Comparison of ENCODE assay signal across 9 cellular contexts in the genomic region with DNA sequence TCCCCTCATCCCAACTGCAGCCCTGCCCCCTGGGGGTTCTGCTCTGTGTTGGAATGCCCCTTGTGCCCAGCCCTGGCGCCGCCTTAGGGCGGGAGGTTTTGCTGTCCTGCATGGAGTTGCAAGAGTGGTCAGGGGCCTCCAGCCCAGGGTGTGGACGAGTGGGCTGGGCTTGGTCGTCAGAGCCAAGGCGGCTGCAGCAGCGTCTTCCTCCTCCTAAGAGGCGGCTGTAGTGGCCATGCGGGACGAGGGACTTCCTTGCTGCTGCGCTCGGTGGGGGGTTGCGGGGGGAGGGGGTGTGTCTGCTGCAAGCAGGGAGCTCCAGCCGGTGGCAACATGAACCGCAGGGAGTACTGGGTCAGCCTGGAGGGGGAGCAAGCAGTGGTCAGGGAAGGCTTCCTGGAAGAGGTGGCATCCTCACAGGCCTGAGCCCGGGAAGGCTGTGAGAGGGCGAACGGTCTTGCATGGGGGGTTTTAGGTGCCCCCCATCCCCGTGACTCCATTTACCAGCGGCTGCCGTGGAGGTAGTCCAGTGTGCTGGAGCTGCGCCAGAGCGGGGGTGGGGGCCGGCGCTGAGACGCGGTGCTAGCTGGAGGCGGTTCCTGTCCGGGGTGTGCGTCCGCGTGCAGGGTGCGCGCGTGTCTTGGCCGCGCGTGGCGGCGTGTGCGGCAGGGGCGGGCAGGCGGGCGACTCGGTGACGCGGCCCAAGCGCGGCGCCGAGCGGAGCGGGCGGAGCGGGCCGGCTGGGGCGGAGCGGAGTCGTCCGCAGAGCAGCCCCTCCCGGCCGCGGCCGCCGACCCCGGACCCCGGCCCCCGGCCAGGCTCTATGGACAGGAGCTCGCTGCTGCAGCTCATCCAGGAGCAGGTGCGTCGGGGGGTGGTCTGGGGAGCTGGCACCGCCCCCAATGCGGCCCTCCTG. TPM values are rescaled to one million over a fixed set of nuclear protein-coding genes. Genes with fewer than 3 reads are reported as not detected.
A peak's percentile ranks its signal among the peaks of the same experiment; 100 is the strongest.
DNase-seq lines count a peak whose midpoint lies in the region; ATAC-seq and TF ChIP-seq lines count a peak whose summit lies in the region.
"Had no signal": no experiment of that assay in that cellular context is flagged by ENCODE, and none has a peak within 500 bp of the region (broad histone marks: within the 10 kb centered on the region; RNA-seq: fewer than 3 reads in every experiment).

RHBDL1 (plus strand) TSS at position 704 of the 916 bp plus-strand sequence; CDS start at position 824, 120 bp downstream.

- H3K4me1 ChIP-seq in iPS-15b (ENCODE audit: control insufficient read depth, insufficient read depth, low read length) (no peaks in the 10 kb centered on the region), subcutaneous abdominal adipose tissue (ENCODE audit: control insufficient read depth in 5 of 5, insufficient read depth in 5 of 5, low read length in 5 of 5) (peaks cover 0 to 29% (median 23%) of the 10 kb centered on the region in 5 donors), MM.1S (ENCODE audit: low read length) (no peaks in the 10 kb centered on the region)

- peak within 1 kb of the TSS; percentile 26 for H3K4me3 Mint-ChIP-seq in activated CD4-positive, alpha-beta memory T cell treated with anti-CD3 and anti-CD28 coated beads for 36 hours
- H3K4me3 Mint-ChIP-seq in activated CD4-positive, alpha-beta memory T cell treated with anti-CD3 and anti-CD28 coated beads, Interleukin-2, amount 10 ng/mL, durations not matched to agents 7 days and 5 days = no peak within 1 kb of the TSS
- peak within 1 kb of the TSS; percentile 35 for H3K4me3 Mint-ChIP-seq in activated naive CD8-positive, alpha-beta T cell

- no peak within 1 kb of the TSS for H3K4me2 ChIP-seq in MM.1S (ENCODE audit: low read depth, low read length)

- H3K79me2 ChIP-seq in MM.1S (ENCODE audit: low read length) = peaks cover 1% of the 10 kb centered on the region

- CTCF ChIA-PET in activated CD4-positive, alpha-beta memory T cell treated with anti-CD3 and anti-CD28 coated beads for 36 hours (lab: Charles Lee) = interaction anchor here (1.1 kb wide), 1 partner anchor 11 kb away, joined by 3 read pairs; no protein-coding TSS in a partner anchor
- CTCF ChIA-PET in activated CD4-positive, alpha-beta memory T cell treated with anti-CD3 and anti-CD28 coated beads, Interleukin-2, amount 10 ng/mL, durations not matched to agents 7 days and 5 days (lab: Charles Lee) = interaction anchor here (1.0 to 1.7 kb wide), 3 partner anchors 7 to 28 kb away, joined by 3 to 4 read pairs (median 4); partner anchors contain the start of genes RHOT2 and WDR24

- H3K27ac ChIP-seq in subcutaneous abdominal adipose tissue (ENCODE audit: low read depth, low read length) (no peak within 1 kb of the TSS), MM.1S (ENCODE audit: low read length) (no peak within 1 kb of the TSS)

- H3K4me1 Mint-ChIP-seq in activated CD4-positive, alpha-beta memory T cell treated with anti-CD3 and anti-CD28 coated beads for 36 hours (ENCODE audit: low read depth) = peaks cover 13% of the 10 kb centered on the region
- peaks cover 20% of the 10 kb centered on the region for H3K4me1 Mint-ChIP-seq in activated CD4-positive, alpha-beta memory T cell treated with anti-CD3 and anti-CD28 coated beads, Interleukin-2, amount 10 ng/mL, durations not matched to agents 7 days and 5 days
- H3K4me1 Mint-ChIP-seq in activated naive CD8-positive, alpha-beta T cell (ENCODE audit: low read depth) = peaks cover 5% of the 10 kb centered on the region

- H3K27me3 ChIP-seq in iPS-15b (ENCODE audit: control insufficient read depth, insufficient read depth, low read length) (no peaks in the 10 kb centered on the region), subcutaneous abdominal adipose tissue (ENCODE audit: control insufficient read depth in 5 of 5, insufficient read depth in 4 of 5, low read length in 5 of 5) (peaks cover 0 to 4% (median 0%) of the 10 kb centered on the region in 5 donors), MM.1S (replicated peaks; ENCODE audit: insufficient read depth, low read length) (no peaks in the 10 kb centered on the region)

- no peak for DNase-seq in activated CD4-positive, alpha-beta memory T cell treated with anti-CD3 and anti-CD28 coated beads for 36 hours
- DNase-seq in activated CD4-positive, alpha-beta memory T cell treated with anti-CD3 and anti-CD28 coated beads, Interleukin-2, amount 10 ng/mL, durations not matched to agents 7 days and 5 days = no peak
- DNase-seq in MM.1S = no peak
- no peak for DNase-seq in HCEC 1CT
- DNase-seq: SW 1271 had no signal

- H3K36me3 Mint-ChIP-seq in activated CD4-positive, alpha-beta memory T cell treated with anti-CD3 and anti-CD28 coated beads for 36 hours = peaks cover 7% of the 10 kb centered on the region
- peaks cover 10% of the 10 kb centered on the region for H3K36me3 Mint-ChIP-seq in activated CD4-positive, alpha-beta memory T cell treated with anti-CD3 and anti-CD28 coated beads, Interleukin-2, amount 10 ng/mL, durations not matched to agents 7 days and 5 days (ENCODE audit: low read depth)
- no peaks in the 10 kb centered on the region for H3K36me3 Mint-ChIP-seq in activated naive CD8-positive, alpha-beta T cell

- no peaks in the 10 kb centered on the region for H3K9me3 ChIP-seq in iPS-15b (ENCODE audit: control insufficient read depth, insufficient read depth, low read length)
- H3K9me3 ChIP-seq in subcutaneous abdominal adipose tissue (ENCODE audit: control insufficient read depth in 5 of 5, low read length in 5 of 5) = no peaks in the 10 kb centered on the region
- H3K9me3 ChIP-seq in MM.1S (replicated peaks; ENCODE audit: insufficient read depth, low read length) = no peaks in the 10 kb centered on the region

- no peak within 1 kb of the TSS for H2AFZ ChIP-seq in MM.1S (ENCODE audit: low read length)

- no peak for TF ChIP-seq CTCF in MM.1S (IDR thresholded peaks at IDR 0.05; ENCODE audit: low read length)

- no peaks in the 10 kb centered on the region for H4K20me1 ChIP-seq in MM.1S (ENCODE audit: insufficient read depth, low read length)

- H3F3A ChIP-seq in MM.1S (ENCODE audit: insufficient read depth, low read length) = no peaks in the 10 kb centered on the region

- intact Hi-C loops in activated CD4-positive, alpha-beta memory T cell treated with anti-CD3 and anti-CD28 coated beads for 36 hours (cut with micrococcal nuclease) = no loop called here

- H3K9me3 Mint-ChIP-seq in activated CD4-positive, alpha-beta memory T cell treated with anti-CD3 and anti-CD28 coated beads for 36 hours = no peaks in the 10 kb centered on the region
- H3K9me3 Mint-ChIP-seq in activated CD4-positive, alpha-beta memory T cell treated with anti-CD3 and anti-CD28 coated beads, Interleukin-2, amount 10 ng/mL, durations not matched to agents 7 days and 5 days = no peaks in the 10 kb centered on the region
- no peaks in the 10 kb centered on the region for H3K9me3 Mint-ChIP-seq in activated naive CD8-positive, alpha-beta T cell (ENCODE audit: low read depth)

- H3K9me2 ChIP-seq in MM.1S (replicated peaks; ENCODE audit: insufficient read depth, low read length) = no peaks in the 10 kb centered on the region

- no peaks in the 10 kb centered on the region for H3K27me3 Mint-ChIP-seq in activated CD4-positive, alpha-beta memory T cell treated with anti-CD3 and anti-CD28 coated beads for 36 hours
- H3K27me3 Mint-ChIP-seq in activated CD4-positive, alpha-beta memory T cell treated with anti-CD3 and anti-CD28 coated beads, Interleukin-2, amount 10 ng/mL, durations not matched to agents 7 days and 5 days = no peaks in the 10 kb centered on the region
- no peaks in the 10 kb centered on the region for H3K27me3 Mint-ChIP-seq in activated naive CD8-positive, alpha-beta T cell

- ATAC-seq in GM21447 (IDR thresholded peaks at IDR 0.05; ENCODE audit: unreplicated experiment) = no peak

- peak within 1 kb of the TSS; percentile 65 for H3K4me3 ChIP-seq in iPS-15b (ENCODE audit: low read depth, low read length)
- peak within 1 kb of the TSS in 4 of 5 donors; percentile 21 to 58 (median 36) for H3K4me3 ChIP-seq in subcutaneous abdominal adipose tissue (ENCODE audit: low read depth in 1 of 5, low read length in 5 of 5)
- no peak within 1 kb of the TSS for H3K4me3 ChIP-seq in MM.1S (ENCODE audit: low read length)

- POLR2A ChIA-PET in activated CD4-positive, alpha-beta memory T cell treated with anti-CD3 and anti-CD28 coated beads for 36 hours (lab: Charles Lee) = interaction anchor here (1.1 to 1.3 kb wide), 3 partner anchors 9 to 87 kb away, joined by 3 read pairs; partner anchors contain the start of gene JMJD8
- POLR2A ChIA-PET in activated CD4-positive, alpha-beta memory T cell treated with anti-CD3 and anti-CD28 coated beads, Interleukin-2, amount 10 ng/mL, durations not matched to agents 7 days and 5 days (lab: Charles Lee) = interaction anchor here (1.0 to 2.9 kb wide), 7 partner anchors 8 to 26 kb away, joined by 4 to 18 read pairs (median 7); partner anchors contain the start of genes JMJD8, RHOT2, WDR24 and WDR90

- peaks cover 41% of the 10 kb centered on the region for H3K36me3 ChIP-seq in iPS-15b (ENCODE audit: control insufficient read depth, insufficient read depth, low read length)
- peaks cover 0 to 40% (median 37%) of the 10 kb centered on the region in 5 donors for H3K36me3 ChIP-seq in subcutaneous abdominal adipose tissue (ENCODE audit: control insufficient read depth in 5 of 5, insufficient read depth in 5 of 5, low read length in 5 of 5)
- no peaks in the 10 kb centered on the region; the same call in 1 of the 2 replicates for H3K36me3 ChIP-seq in MM.1S (replicated peaks; ENCODE audit: insufficient read depth, low read length)

- H3K9ac ChIP-seq in iPS-15b (ENCODE audit: low read depth, low read length) = peak within 1 kb of the TSS; percentile 47
- no peak within 1 kb of the TSS for H3K9ac ChIP-seq in subcutaneous abdominal adipose tissue (ENCODE audit: low read length in 5 of 5)
- no peak within 1 kb of the TSS for H3K9ac ChIP-seq in MM.1S (ENCODE audit: low read length)

- H3K27ac Mint-ChIP-seq in activated CD4-positive, alpha-beta memory T cell treated with anti-CD3 and anti-CD28 coated beads for 36 hours = no peak within 1 kb of the TSS
- no peak within 1 kb of the TSS for H3K27ac Mint-ChIP-seq in activated CD4-positive, alpha-beta memory T cell treated with anti-CD3 and anti-CD28 coated beads, Interleukin-2, amount 10 ng/mL, durations not matched to agents 7 days and 5 days
- no peak within 1 kb of the TSS for H3K27ac Mint-ChIP-seq in activated naive CD8-positive, alpha-beta T cell

RNA-seq across cellular contexts. Expression of gene RHBDL1, which starts in this region (rescaled TPM):
- total RNA-seq in activated CD4-positive, alpha-beta memory T cell treated with anti-CD3 and anti-CD28 coated beads for 36 hours = under 1 TPM; 0.57 to 0.82 TPM
- total RNA-seq in activated CD4-positive, alpha-beta memory T cell treated with anti-CD3 and anti-CD28 coated beads, Interleukin-2, amount 10 ng/mL, durations not matched to agents 7 days and 5 days = 1 to 10 TPM; 1.5 TPM
